Comparison of ENCODE assay signal across 30 cellular contexts in the genomic region with DNA sequence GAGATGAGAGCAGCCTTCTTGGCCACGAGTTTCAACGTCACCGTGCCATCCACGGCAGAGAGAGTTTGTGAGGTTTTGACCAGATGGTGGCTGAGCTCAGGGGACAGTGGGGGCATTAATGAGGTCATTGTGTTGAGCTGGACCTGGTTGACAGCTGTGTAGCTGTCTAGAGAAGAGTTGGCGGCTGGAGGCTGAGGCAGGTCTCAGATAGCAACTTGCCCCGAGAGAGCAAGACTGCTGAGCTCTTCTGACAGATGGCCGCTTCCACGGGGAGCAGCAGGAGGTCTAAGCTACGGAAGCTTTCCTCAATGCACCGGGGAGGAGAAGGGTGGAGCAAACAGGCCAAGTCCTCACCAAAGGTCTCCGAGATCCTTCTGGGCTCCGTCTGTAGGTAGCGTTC. TPM values are rescaled to one million over a fixed set of nuclear protein-coding genes. Genes with fewer than 3 reads are reported as not detected.
DNase-seq lines count a peak whose midpoint lies in the region; ATAC-seq and TF ChIP-seq lines count a peak whose summit lies in the region.
"Had no signal": no experiment of that assay in that cellular context is flagged by ENCODE, and none has a peak within 500 bp of the region (broad histone marks: within the 10 kb centered on the region; RNA-seq: fewer than 3 reads in every experiment).

No MANE protein-coding gene starts in this region.

- no peak for TF ChIP-seq CTCF in WTC11 (IDR thresholded peaks at IDR 0.05)
- no peak for TF ChIP-seq CTCF in glutamatergic neuron (IDR thresholded peaks at IDR 0.05; ENCODE audit: partially characterized antibody, unreplicated experiment)
- no peak for TF ChIP-seq CTCF in tibial artery (IDR thresholded peaks at IDR 0.05)
- TF ChIP-seq CTCF in A673 (conservative IDR thresholded peaks at IDR 0.05; ENCODE audit: low read depth, low read length) = no peak

- H3K9me3 ChIP-seq in tibial artery (no peaks in the 10 kb centered on the region), A673 (ENCODE audit: low read depth, low read length, poor library complexity, severe bottlenecking) (no peaks in the 10 kb centered on the region)
- no peaks in the 10 kb centered on the region for H3K9me3 ChIP-seq in CD8-positive, alpha-beta memory T cell (ENCODE audit: low read length)
- H3K9me3 ChIP-seq: testis, uterus had no signal

- H3K27me3 ChIP-seq in tibial artery (no peaks in the 10 kb centered on the region), A673 (replicated peaks; ENCODE audit: insufficient read depth, low read depth, low read length, poor library complexity) (no peaks in the 10 kb centered on the region)
- H3K27me3 ChIP-seq in CD8-positive, alpha-beta memory T cell (ENCODE audit: insufficient read depth, low read length, poor library complexity, severe bottlenecking) = no peaks in the 10 kb centered on the region
- H3K27me3 ChIP-seq: testis, uterus had no signal

- peak; percentile 95 for DNase-seq in DMS 273 treated with DMSO at 0.1 percent for 48 hours (lab: John Stamatoyannopoulos, UW)
- DNase-seq in WTC11 (ENCODE audit: low spot score) = no peak
- peak; percentile 75 for DNase-seq in glutamatergic neuron
- DNase-seq in retina = peak; percentile 17
- DNase-seq in tibial artery = no peak
- DNase-seq in A673 (ENCODE audit: low spot score) = no peak
- no peak for DNase-seq in GM03348 (ENCODE audit: low spot score)
- DNase-seq in CD8-positive, alpha-beta memory T cell = no peak
- DNase-seq: activated CD4-positive, alpha-beta T cell treated with anti-CD3 and anti-CD28 coated beads, Interleukin-2, amount 10 ng/mL, durations not matched to agents 7 days and 5 days; activated gamma-delta T cell treated with Interleukin-2 at 50 U/mL for 16 hours; activated naive CD8-positive, alpha-beta T cell treated with anti-CD3 and anti-CD28 coated beads, Interleukin-2, amount 50 U/mL, for 24 hours; activated T-cell treated with anti-CD3 and anti-CD28 coated beads, Interleukin-2, amount 50 U/mL, for 4 hours; AML-193; DMS79; effector CD4-positive, alpha-beta T cell; GDM1; H9; left ventricle myocardium superior; natural killer cell; NCI-H2081 treated with DMSO at 0.1 percent for 48 hours; stimulated activated CD4-positive, alpha-beta T cell treated with anti-CD3 and anti-CD28 coated beads, Interleukin-12 subunit alpha, Interleukin-12 subunit beta, amount 100 ng/mL, for 4 hours; stimulated activated CD4-positive, alpha-beta T cell treated with anti-CD3 and anti-CD28 coated beads, Interleukin-4, amount 100 ng/mL, for 1 hour; T-helper 9 cell; testis; uterus had no signal

- BruUV-seq in A673 (replicated peaks; lab: Mats Ljungman, UMichigan) = no TSS peak

- CTCF ChIA-PET in WTC11 (lab: Charles Lee) (interaction anchor here (1.5 kb wide), 1 partner anchor 8 kb away, joined by 5 read pairs; no protein-coding TSS in a partner anchor), A673 (lab: Charles Lee) (no interaction called here)
- CTCF ChIA-PET in CD8-positive, alpha-beta memory T cell (lab: Charles Lee) = no interaction called here

- peaks cover 7% of the 10 kb centered on the region for H3K9me3 Mint-ChIP-seq in WTC11
- H3K9me3 Mint-ChIP-seq in glutamatergic neuron (ENCODE audit: unreplicated experiment) = peaks cover 22% of the 10 kb centered on the region
- no peaks in the 10 kb centered on the region for H3K9me3 Mint-ChIP-seq in CD8-positive, alpha-beta memory T cell
- H3K9me3 Mint-ChIP-seq: activated CD4-positive, alpha-beta T cell treated with anti-CD3 and anti-CD28 coated beads, Interleukin-2, amount 10 ng/mL, durations not matched to agents 7 days and 5 days; activated naive CD8-positive, alpha-beta T cell treated with anti-CD3 and anti-CD28 coated beads, Interleukin-2, amount 50 U/mL, for 24 hours; activated T-cell treated with anti-CD3 and anti-CD28 coated beads, Interleukin-2, amount 50 U/mL, for 4 hours; mesothelial cell of epicardium; natural killer cell had no signal

- H3K4me1 ChIP-seq in tibial artery (no peaks in the 10 kb centered on the region), A673 (ENCODE audit: insufficient read depth, low read length, poor library complexity, severe bottlenecking) (no peaks in the 10 kb centered on the region)
- H3K4me1 ChIP-seq in CD8-positive, alpha-beta memory T cell (ENCODE audit: insufficient read depth, low read length) = no peaks in the 10 kb centered on the region
- H3K4me1 ChIP-seq: testis, uterus had no signal

- H3K4me1 Mint-ChIP-seq in WTC11 (peaks cover 15% of the 10 kb centered on the region), glutamatergic neuron (ENCODE audit: low read depth, unreplicated experiment) (peaks cover 47% of the 10 kb centered on the region)
- no peaks in the 10 kb centered on the region for H3K4me1 Mint-ChIP-seq in CD8-positive, alpha-beta memory T cell
- H3K4me1 Mint-ChIP-seq: activated CD4-positive, alpha-beta T cell treated with anti-CD3 and anti-CD28 coated beads, Interleukin-2, amount 10 ng/mL, durations not matched to agents 7 days and 5 days; activated naive CD8-positive, alpha-beta T cell treated with anti-CD3 and anti-CD28 coated beads, Interleukin-2, amount 50 U/mL, for 24 hours; mesothelial cell of epicardium; natural killer cell had no signal

- intact Hi-C loops in tibial artery (cut with DNase I; ENCODE audit: low total_unique reads) (no loop called here), A673 (cut with micrococcal nuclease; ENCODE audit: unreplicated experiment) (no loop called here)

- H3K36me3 ChIP-seq in tibial artery (no peaks in the 10 kb centered on the region), A673 (ENCODE audit: insufficient read depth, low read length, poor library complexity, severe bottlenecking) (no peaks in the 10 kb centered on the region)
- H3K36me3 ChIP-seq in CD8-positive, alpha-beta memory T cell (ENCODE audit: insufficient read depth, low read length) = no peaks in the 10 kb centered on the region
- H3K36me3 ChIP-seq: uterus had no signal

- 0 out of 2 replicates have a peak, but pooled peaks cover 2% of the 10 kb centered on the region for H3K36me3 Mint-ChIP-seq in WTC11
- no peaks in the 10 kb centered on the region for H3K36me3 Mint-ChIP-seq in glutamatergic neuron (ENCODE audit: unreplicated experiment)
- no peaks in the 10 kb centered on the region for H3K36me3 Mint-ChIP-seq in CD8-positive, alpha-beta memory T cell
- H3K36me3 Mint-ChIP-seq: mesothelial cell of epicardium, natural killer cell had no signal

- H3K27me3 Mint-ChIP-seq in WTC11 (ENCODE audit: low read depth) = no peaks in the 10 kb centered on the region; the same call in 1 of the 2 replicates
- peaks cover 18% of the 10 kb centered on the region for H3K27me3 Mint-ChIP-seq in glutamatergic neuron (ENCODE audit: unreplicated experiment)
- H3K27me3 Mint-ChIP-seq in CD8-positive, alpha-beta memory T cell = peaks cover 5 to 20% of the 10 kb centered on the region in 2 donors

- H3K27ac ChIP-seq in tibial artery (no peak overlapping the region), A673 (ENCODE audit: low read depth, low read length, poor library complexity, severe bottlenecking) (no peak overlapping the region)
- H3K27ac ChIP-seq in CD8-positive, alpha-beta memory T cell (ENCODE audit: low read depth, low read length) = no peak overlapping the region
- H3K27ac ChIP-seq: PC-9, testis, uterus, VCaP had no signal

- ATAC-seq in WTC11 = peak; percentile 38; the same call in 1 of the 2 replicates
- ATAC-seq: activated naive CD8-positive, alpha-beta T cell treated with anti-CD3 and anti-CD28 coated beads, Interleukin-2, amount 50 U/mL, for 24 hours; activated T-cell treated with anti-CD3 and anti-CD28 coated beads, Interleukin-2, amount 50 U/mL, for 4 hours; left ventricle myocardium superior; natural killer cell; right cardiac atrium; Right ventricle myocardium inferior had no signal

- H3K27ac Mint-ChIP-seq in WTC11 (no peak overlapping the region), glutamatergic neuron (ENCODE audit: unreplicated experiment) (peak overlapping the region; percentile 87)
- peak overlapping the region in 1 of 8 donors; percentile 48 for H3K27ac Mint-ChIP-seq in CD8-positive, alpha-beta memory T cell
- H3K27ac Mint-ChIP-seq: activated CD4-positive, alpha-beta T cell treated with anti-CD3 and anti-CD28 coated beads, Interleukin-2, amount 10 ng/mL, durations not matched to agents 7 days and 5 days; activated naive CD8-positive, alpha-beta T cell treated with anti-CD3 and anti-CD28 coated beads, Interleukin-2, amount 50 U/mL, for 24 hours; H9; mesothelial cell of epicardium; natural killer cell had no signal

- H3K4me3 Mint-ChIP-seq in WTC11 (no peak overlapping the region), glutamatergic neuron (ENCODE audit: unreplicated experiment) (peak overlapping the region; percentile 79)
- no peak overlapping the region for H3K4me3 Mint-ChIP-seq in CD8-positive, alpha-beta memory T cell
- H3K4me3 Mint-ChIP-seq: activated CD4-positive, alpha-beta T cell treated with anti-CD3 and anti-CD28 coated beads, Interleukin-2, amount 10 ng/mL, durations not matched to agents 7 days and 5 days; activated naive CD8-positive, alpha-beta T cell treated with anti-CD3 and anti-CD28 coated beads, Interleukin-2, amount 50 U/mL, for 24 hours; activated T-cell treated with anti-CD3 and anti-CD28 coated beads, Interleukin-2, amount 50 U/mL, for 4 hours; H9; mesothelial cell of epicardium; natural killer cell had no signal

- POLR2A ChIA-PET in WTC11 (lab: Charles Lee) = no interaction called here
- POLR2A ChIA-PET in A673 (lab: Charles Lee; ENCODE audit: low non-redundant PET) = no interaction called here
- POLR2A ChIA-PET in CD8-positive, alpha-beta memory T cell (lab: Charles Lee) = no interaction called here

- H3K4me3 ChIP-seq in tibial artery (no peak overlapping the region), A673 (ENCODE audit: low read depth, low read length, poor library complexity, severe bottlenecking) (no peak overlapping the region)
- no peak overlapping the region for H3K4me3 ChIP-seq in CD8-positive, alpha-beta memory T cell (ENCODE audit: low read length)
- H3K4me3 ChIP-seq: PC-9, testis, uterus had no signal

TF ChIP-seq in WTC11, 78 proteins besides CTCF, POLR2A, EP300 and RAD21 (continues in another document):
- no peak for TF ChIP-seq KAT7 (CRISPR knock-in tag; IDR thresholded peaks at IDR 0.05; ENCODE audit: borderline replicate concordance)
- TF ChIP-seq, protein P1, sequence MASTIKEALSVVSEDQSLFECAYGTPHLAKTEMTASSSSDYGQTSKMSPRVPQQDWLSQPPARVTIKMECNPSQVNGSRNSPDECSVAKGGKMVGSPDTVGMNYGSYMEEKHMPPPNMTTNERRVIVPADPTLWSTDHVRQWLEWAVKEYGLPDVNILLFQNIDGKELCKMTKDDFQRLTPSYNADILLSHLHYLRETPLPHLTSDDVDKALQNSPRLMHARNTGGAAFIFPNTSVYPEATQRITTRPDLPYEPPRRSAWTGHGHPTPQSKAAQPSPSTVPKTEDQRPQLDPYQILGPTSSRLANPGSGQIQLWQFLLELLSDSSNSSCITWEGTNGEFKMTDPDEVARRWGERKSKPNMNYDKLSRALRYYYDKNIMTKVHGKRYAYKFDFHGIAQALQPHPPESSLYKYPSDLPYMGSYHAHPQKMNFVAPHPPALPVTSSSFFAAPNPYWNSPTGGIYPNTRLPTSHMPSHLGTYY (CRISPR knock-in tag; IDR thresholded peaks at IDR 0.05) = no peak

RNA-seq across cellular contexts. Expression of gene EIF5A2, which starts 44.8 kb away (rescaled TPM):
- total RNA-seq in WTC11 (2021) (7.6 to 8.6 TPM (median 7.7 TPM) in 3 replicates), glutamatergic neuron (ENCODE audit: unreplicated experiment) (10.2 TPM), A673 (2021) (18.3 and 20.6 TPM in 2 replicates)
- 10 to 100 TPM; 10.8 to 12.4 TPM for total RNA-seq in CD8-positive, alpha-beta memory T cell
- polyA plus RNA-seq in CD8-positive, alpha-beta memory T cell = 18.6 TPM

Comparison
In these comparisons a context has a peak if more than half of its experiments do, and no peak if none do; other contexts are left out.
1. DNase-seq: peak in DMS 273 treated with DMSO at 0.1 percent for 48 hours (single experiment), glutamatergic neuron (single experiment) and retina (single experiment); none in WTC11 (single experiment), tibial artery (0 of 2), A673 (single experiment), GM03348 (single experiment) and CD8-positive, alpha-beta memory T cell (0 of 5).